Comparison of ENCODE assay signal across 9 cellular contexts in the genomic region with DNA sequence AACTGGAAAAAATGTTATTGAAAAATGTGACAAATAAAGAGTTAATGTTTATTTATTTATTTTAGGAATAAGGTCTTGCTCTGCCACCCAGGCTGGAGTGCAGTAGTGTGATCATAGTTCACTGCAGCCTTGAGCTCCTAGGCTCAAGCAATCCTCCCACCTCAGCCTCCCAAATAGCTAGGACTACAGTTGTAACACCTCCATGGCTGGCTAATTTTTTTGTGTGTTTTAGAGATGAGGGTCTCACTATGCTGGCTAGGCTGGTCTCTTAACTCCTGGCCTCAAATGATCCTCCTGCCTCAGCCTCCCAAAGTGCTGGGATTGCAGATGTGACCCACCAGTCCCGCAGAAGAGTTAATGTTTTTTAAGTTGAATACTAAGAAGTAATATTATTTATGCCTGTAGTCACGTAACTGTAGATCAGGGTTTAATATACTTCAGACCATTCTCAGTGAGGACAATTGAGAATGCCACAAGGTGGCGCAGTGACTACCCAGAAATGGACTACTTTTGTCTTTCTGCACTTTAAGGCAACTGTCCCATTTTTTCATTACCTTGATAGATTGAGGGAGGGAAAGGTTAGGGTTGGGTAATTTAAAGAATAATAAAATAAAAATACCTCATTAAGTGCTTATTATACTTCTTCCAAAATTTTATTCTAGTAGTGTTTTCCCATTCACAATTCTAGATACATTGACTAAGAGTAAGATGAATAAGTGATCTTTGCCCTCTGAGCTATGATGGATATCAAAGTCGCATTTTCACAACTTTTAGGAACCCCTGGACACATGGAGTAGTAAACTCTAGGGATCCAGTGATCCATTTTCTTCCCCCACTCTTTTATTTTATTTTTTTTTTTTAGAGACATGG. TPM values are rescaled to one million over a fixed set of nuclear protein-coding genes. Genes with fewer than 3 reads are reported as not detected.
DNase-seq lines count a peak whose midpoint lies in the region; ATAC-seq and TF ChIP-seq lines count a peak whose summit lies in the region.
"Had no signal": no experiment of that assay in that cellular context is flagged by ENCODE, and none has a peak within 500 bp of the region (broad histone marks: within the 10 kb centered on the region; RNA-seq: fewer than 3 reads in every experiment).

No MANE protein-coding gene starts in this region.

- no TSS peak for BruUV-seq in Panc1 (replicated peaks; lab: Mats Ljungman, UMichigan)

- H3K79me2 ChIP-seq in parathyroid adenoma = no peaks in the 10 kb centered on the region

- no peaks in the 10 kb centered on the region for H3K9me3 Mint-ChIP-seq in activated T-cell treated with anti-CD3 and anti-CD28 coated beads, Interleukin-2, amount 50 U/mL, for 72 hours

- peak; percentile 87 for TF ChIP-seq CTCF in Panc1 (IDR thresholded peaks at IDR 0.05)
- peak; percentile 66 for TF ChIP-seq CTCF in foreskin fibroblast (IDR thresholded peaks at IDR 0.05; ENCODE audit: low read depth, low read length)
- TF ChIP-seq CTCF in parathyroid adenoma (IDR thresholded peaks at IDR 0.05) = peak; percentile 63
- peak; percentile 81 for TF ChIP-seq CTCF in upper lobe of right lung (IDR thresholded peaks at IDR 0.05)

- no peak overlapping the region for H2AFZ ChIP-seq in parathyroid adenoma

- H3K27ac Mint-ChIP-seq in activated T-cell treated with anti-CD3 and anti-CD28 coated beads, Interleukin-2, amount 50 U/mL, for 72 hours = peak overlapping the region; percentile 44

- no peaks in the 10 kb centered on the region for H3K36me3 Mint-ChIP-seq in activated T-cell treated with anti-CD3 and anti-CD28 coated beads, Interleukin-2, amount 50 U/mL, for 72 hours (ENCODE audit: insufficient read depth in 2 of 2)

- no peaks in the 10 kb centered on the region for H3K9me3 ChIP-seq in Panc1 (ENCODE audit: control insufficient read depth, insufficient read depth, low read depth, low read length)
- no peaks in the 10 kb centered on the region for H3K9me3 ChIP-seq in parathyroid adenoma (ENCODE audit: control insufficient read depth, low read length)
- no peaks in the 10 kb centered on the region for H3K9me3 ChIP-seq in upper lobe of right lung

- H3K9ac ChIP-seq in parathyroid adenoma = no peak overlapping the region

- ATAC-seq in Panc1 (peak; percentile 91), upper lobe of right lung (peak; percentile 84), HG02763 (IDR thresholded peaks at IDR 0.05; ENCODE audit: unreplicated experiment) (no peak)
- peak; percentile 32 to 47 for ATAC-seq in activated T-cell treated with anti-CD3 and anti-CD28 coated beads, Interleukin-2, amount 50 U/mL, for 72 hours (replicated peaks in 1 of 2)

- H3K4me3 ChIP-seq in Panc1 (ENCODE audit: low read depth in 2 of 2, low read length in 2 of 2) (no peak overlapping the region), foreskin fibroblast (ENCODE audit: low read depth in 1 of 2, low read length in 2 of 2) (no peak overlapping the region), parathyroid adenoma (ENCODE audit: low read depth, low read length) (no peak overlapping the region), upper lobe of right lung (no peak overlapping the region)

- no peak overlapping the region for H3K4me3 Mint-ChIP-seq in activated T-cell treated with anti-CD3 and anti-CD28 coated beads, Interleukin-2, amount 50 U/mL, for 72 hours

- CTCF ChIA-PET in Panc1 (lab: Charles Lee) = interaction anchor here (0.5 to 0.9 kb wide), 4 partner anchors 35 to 514 kb away, joined by 3 to 6 read pairs (median 4); no protein-coding TSS in a partner anchor

- peaks cover 5% of the 10 kb centered on the region for H3K4me1 Mint-ChIP-seq in activated T-cell treated with anti-CD3 and anti-CD28 coated beads, Interleukin-2, amount 50 U/mL, for 72 hours (ENCODE audit: low read depth)

- POLR2A ChIA-PET in Panc1 (lab: Charles Lee) = no interaction called here

- no peaks in the 10 kb centered on the region for H3K4me1 ChIP-seq in Panc1 (ENCODE audit: control insufficient read depth, insufficient read depth, low read length)
- H3K4me1 ChIP-seq in parathyroid adenoma = no peaks in the 10 kb centered on the region
- H3K4me1 ChIP-seq in upper lobe of right lung = no peaks in the 10 kb centered on the region

- in situ Hi-C loops in Panc1 (cut with HindIII; ENCODE audit: low pct_unique_long_range_greater_than_20kb, low sequenced_read_pairs) = no loop called here

- H3K27me3 ChIP-seq in Panc1 (ENCODE audit: control insufficient read depth, insufficient read depth, low read length) = no peaks in the 10 kb centered on the region
- no peaks in the 10 kb centered on the region for H3K27me3 ChIP-seq in parathyroid adenoma (ENCODE audit: control insufficient read depth, insufficient read depth, low read length)
- H3K27me3 ChIP-seq in upper lobe of right lung = no peaks in the 10 kb centered on the region

- no peaks in the 10 kb centered on the region for H3K36me3 ChIP-seq in Panc1 (ENCODE audit: control insufficient read depth, insufficient read depth, low read length)
- no peaks in the 10 kb centered on the region for H3K36me3 ChIP-seq in parathyroid adenoma (ENCODE audit: control insufficient read depth, insufficient read depth, low read length)
- H3K36me3 ChIP-seq in upper lobe of right lung = no peaks in the 10 kb centered on the region

- peaks cover 34% of the 10 kb centered on the region for H3K27me3 Mint-ChIP-seq in activated T-cell treated with anti-CD3 and anti-CD28 coated beads, Interleukin-2, amount 50 U/mL, for 72 hours (ENCODE audit: low read depth)

- DNase-seq in COLO829 (ENCODE audit: low spot score) (peak; percentile 57), HUDEP-2 (lab: John Stamatoyannopoulos, UW; ENCODE audit: unreplicated experiment in 76 of 76) (peak in 42 of 76 experiments; percentile 1 to 57 (median 22)), Panc1 (ENCODE audit: low read depth, low spot score) (peak; percentile 54), foreskin fibroblast (peak; percentile 62 to 89), upper lobe of right lung (no peak)
- peak; percentile 58 to 62 for DNase-seq in activated T-cell treated with anti-CD3 and anti-CD28 coated beads, Interleukin-2, amount 50 U/mL, for 72 hours

- no peak overlapping the region for H3K27ac ChIP-seq in Panc1 (ENCODE audit: low read length)
- no peak overlapping the region for H3K27ac ChIP-seq in parathyroid adenoma
- no peak overlapping the region for H3K27ac ChIP-seq in upper lobe of right lung

- intact Hi-C loops in Panc1 (cut with micrococcal nuclease; ENCODE audit: unreplicated experiment) = loop anchor here (1.0 to 5.0 kb wide), 2 partner anchors 274 to 509 kb away; no protein-coding TSS in a partner anchor
- intact Hi-C loops in upper lobe of right lung (cut with DNase I) = no loop called here

- no peak overlapping the region for H3K4me2 ChIP-seq in parathyroid adenoma (ENCODE audit: low read length)

RNA-seq across cellular contexts. Expression of gene MUC13, which starts 6.0 kb away (rescaled TPM):
- total RNA-seq in Panc1 (2021; ENCODE audit: unreplicated experiment) (0.13 TPM), upper lobe of right lung (not detected)
- polyA plus RNA-seq in Panc1 (2012; ENCODE audit: insufficient read length) = not detected
- not detected for total RNA-seq in activated T-cell treated with anti-CD3 and anti-CD28 coated beads, Interleukin-2, amount 50 U/mL, for 72 hours
- total RNA-seq: T-helper 1 cell treated with Interleukin-12 subunit alpha and Interleukin-12 subunit beta and Interleukin-4 antibody, amounts not matched to agents 30 ng/mL and 1 ng/mL, for 36 hours had no signal

RNA-seq across cellular contexts. Expression of gene ITGB5, which starts 41.4 kb away (rescaled TPM):
- 446 TPM for total RNA-seq in Panc1 (2021; ENCODE audit: unreplicated experiment)
- polyA plus RNA-seq in Panc1 (2012; ENCODE audit: insufficient read length) = 777 TPM
- 1 to 10 TPM in 1 of 2 donors, under 1 TPM in 1; 0.65 to 1.6 TPM for total RNA-seq in activated T-cell treated with anti-CD3 and anti-CD28 coated beads, Interleukin-2, amount 50 U/mL, for 72 hours
- 95.1 TPM for total RNA-seq in upper lobe of right lung

Comparison
In these comparisons a context has a peak if more than half of its experiments do, and no peak if none do; other contexts are left out.
1. RNA of gene ITGB5, which starts 41.4 kb away (total RNA-seq): 446 TPM in Panc1 (single experiment) and 95.1 TPM in upper lobe of right lung (single experiment); 0.65 to 1.6 TPM in activated T-cell treated with anti-CD3 and anti-CD28 coated beads, Interleukin-2, amount 50 U/mL, for 72 hours; every median in the first group is over 10 times any median in the second.
2. Peak in every context shown above with its lines, with median percentiles within 50 percentile points of each other: CTCF ChIP-seq.